ENCODE assay signal across 10 cellular contexts in genomic region chrX:91782825-91783224, GRCh38. TPM values are rescaled to one million over a fixed set of nuclear protein-coding genes. Genes with fewer than 3 reads are reported as not detected.
A peak's percentile ranks its signal among the peaks of the same experiment; 100 is the strongest.
DNase-seq lines count a peak whose midpoint lies in the region; FAIRE-seq and TF ChIP-seq lines count a peak whose summit lies in the region.
"Not testable (repeated sequence)": the region's sequence is repeated elsewhere in the genome, so short reads cannot be mapped to it uniquely, and the experiment has no call there.
"Had no signal": no experiment of that assay in that cellular context is flagged by ENCODE, and none has a peak within 500 bp of the region (broad histone marks: within the 10 kb centered on the region; RNA-seq: fewer than 3 reads in every experiment).

No MANE protein-coding gene starts in this region.

- not testable (repeated sequence) for H4K91ac ChIP-seq in H1 (replicated peaks; ENCODE audit: insufficient read length, low read length); neuronal stem cell (ENCODE audit: low read depth, low read length, poor library complexity)

- H4K5ac ChIP-seq in H1 (ENCODE audit: insufficient read length, low read depth, low read length), result not testable (repeated sequence)

- H3K4ac ChIP-seq in H1 (replicated peaks; ENCODE audit: insufficient read length, low read depth, low read length); neuronal stem cell (ENCODE audit: low read length): not testable (repeated sequence)

- peak overlapping the region; percentile 67 for H3K4me3 ChIP-seq in HUES48 (ENCODE audit: low read depth, low read length)
- H3K4me3 ChIP-seq in H1 (ENCODE audit: extremely low read depth in 1 of 4, insufficient read depth in 2 of 4, low read depth in 3 of 4, low read length in 4 of 4), result peak overlapping the region in 2 of 4 experiments; percentile 16 to 58; a peak in 2 of 8 replicates
- peak overlapping the region; percentile 32 for H3K4me3 ChIP-seq in iPS-15b (ENCODE audit: low read depth, low read length)
- peak overlapping the region; percentile 8 for H3K4me3 ChIP-seq in mesodermal cell (ENCODE audit: extremely low read depth, insufficient read depth, low read length, poor library complexity, severe bottlenecking)
- H3K4me3 ChIP-seq in neuronal stem cell (ENCODE audit: low read length in 2 of 2), result not testable (repeated sequence)

- not testable (repeated sequence) for H3K18ac ChIP-seq in H1 (ENCODE audit: extremely low read depth, low read length); neuronal stem cell (ENCODE audit: low read length)

- H3K23ac ChIP-seq in H1 (ENCODE audit: insufficient read length); neuronal stem cell (ENCODE audit: low read depth, low read length, poor library complexity): not testable (repeated sequence)

- WGBS in H1 (ENCODE audit: extremely low coverage in 1 of 2, insufficient coverage in 1 of 2, insufficient read length in 1 of 2, insufficient replicate concordance in 2 of 2, low coverage in 1 of 2, low lambda C conversion rate in 2 of 2, missing lambda C conversion rate in 1 of 2), 2 experiments, result 4% methylated on average over 4 of the region's 8 CpGs; no CpG with 5 or more reads in 1 of the 2 experiments
- no CpG with 5 or more reads among the region's 8 CpGs for WGBS in mesodermal cell (ENCODE audit: insufficient coverage in 2 of 2), 2 experiments
- WGBS in neuronal stem cell (ENCODE audit: extremely low coverage in 2 of 2, insufficient read length in 2 of 2, insufficient replicate concordance in 1 of 2), 2 donors, result no CpG with 5 or more reads among the region's 8 CpGs

- H2BK12ac ChIP-seq in H1 (ENCODE audit: low read depth, low read length); neuronal stem cell (ENCODE audit: low read length): not testable (repeated sequence)

- not testable (repeated sequence) for TF ChIP-seq CTCF in H1 (IDR thresholded peaks at IDR 0.05; ENCODE audit: control extremely low read depth in 1 of 3, insufficient read depth in 1 of 3, low read depth in 1 of 3, low read length in 3 of 3)

- H3K4me2 ChIP-seq in H1 (ENCODE audit: insufficient read depth in 1 of 2, low read depth in 2 of 2, low read length in 2 of 2), result peak overlapping the region; percentile 38 to 45; a peak in 3 of 4 replicates
- peak overlapping the region; percentile 37 for H3K4me2 ChIP-seq in neuronal stem cell (ENCODE audit: insufficient read depth, low read length, poor library complexity, severe bottlenecking)

- not testable (repeated sequence) for H3K79me2 ChIP-seq in H1 (ENCODE audit: control insufficient read depth in 1 of 2, insufficient read depth in 2 of 2, low read length in 2 of 2)

- H3K79me1 ChIP-seq in H1 (ENCODE audit: low read depth, low read length); neuronal stem cell (ENCODE audit: low read depth, low read length): not testable (repeated sequence)

- TF ChIP-seq RAD21 in H1 (IDR thresholded peaks at IDR 0.05 in 1 of 2, conservative IDR thresholded peaks at IDR 0.05 in 1 of 2; ENCODE audit: low read depth in 2 of 2, low read length in 2 of 2), result not testable (repeated sequence)

- peak; percentile 59 for DNase-seq in NCI-H69 (lab: John Stamatoyannopoulos, UW)
- not testable (repeated sequence) for DNase-seq in H1 (ENCODE audit: low read depth in 1 of 2, low spot score in 2 of 2); neuronal stem cell (ENCODE audit: low spot score)

- H3K27me3 ChIP-seq in HUES48 (ENCODE audit: control insufficient read depth, insufficient read depth, low read length), result peaks cover 45% of the 10 kb centered on the region
- H3K27me3 ChIP-seq in H1 (replicated peaks in 1 of 4; ENCODE audit: control insufficient read depth in 3 of 4, extremely low read depth in 1 of 4, insufficient read depth in 3 of 4, low read length in 3 of 4); neuronal stem cell (ENCODE audit: control insufficient read depth in 3 of 3, insufficient read depth in 3 of 3, low read depth in 1 of 3, low read length in 3 of 3): not testable (repeated sequence)
- peaks cover 37% of the 10 kb centered on the region for H3K27me3 ChIP-seq in iPS-15b (ENCODE audit: control insufficient read depth, insufficient read depth, low read length)

- not testable (repeated sequence) for TF ChIP-seq EP300 in H1 (IDR thresholded peaks at IDR 0.05; ENCODE audit: borderline replicate concordance in 1 of 2, low read depth in 2 of 2, low read length in 2 of 2)

- not testable (repeated sequence) for H3K36me3 ChIP-seq in HUES48 (ENCODE audit: control insufficient read depth, insufficient read depth, low read length); H1 (ENCODE audit: control insufficient read depth in 2 of 4, insufficient read depth in 4 of 4, low read length in 3 of 4); iPS-15b (ENCODE audit: control insufficient read depth, insufficient read depth, low read length); mesodermal cell (ENCODE audit: control insufficient read depth, insufficient read depth, low read length); neuronal stem cell (replicated peaks in 1 of 2; ENCODE audit: control insufficient read depth in 2 of 2, insufficient read depth in 2 of 2, low read length in 2 of 2)

- not testable (repeated sequence) for H2BK120ac ChIP-seq in H1 (replicated peaks; ENCODE audit: low read depth, low read length); neuronal stem cell (ENCODE audit: low read depth, low read length)

- not testable (repeated sequence) for FAIRE-seq in H1 (lab: Jason Lieb, UNC)

- H3K9ac ChIP-seq in HUES48 (ENCODE audit: low read depth, low read length); H1 (replicated peaks in 1 of 4; ENCODE audit: extremely low read depth in 1 of 4, low read depth in 3 of 4, low read length in 3 of 4); iPS-15b (ENCODE audit: low read depth, low read length); neuronal stem cell (ENCODE audit: low read depth, low read length, poor library complexity): not testable (repeated sequence)

- not testable (repeated sequence) for H3K14ac ChIP-seq in H1 (ENCODE audit: insufficient read length); neuronal stem cell (ENCODE audit: low read length)

- H2AK5ac ChIP-seq in H1 (ENCODE audit: low read depth, low read length); neuronal stem cell (ENCODE audit: low read depth, low read length): not testable (repeated sequence)

- H3K23me2 ChIP-seq in H1 (ENCODE audit: low read depth, low read length), result not testable (repeated sequence)

- H3K56ac ChIP-seq in H1 (replicated peaks; ENCODE audit: insufficient read length, low read depth, low read length), result not testable (repeated sequence)

- not testable (repeated sequence) for H2BK20ac ChIP-seq in H1 (ENCODE audit: low read length)

- H2AFZ ChIP-seq in H1 (ENCODE audit: low read length); neuronal stem cell (ENCODE audit: low read length): not testable (repeated sequence)

- not testable (repeated sequence) for H2BK5ac ChIP-seq in H1 (ENCODE audit: low read depth, low read length); neuronal stem cell (ENCODE audit: low read length)

- H3K4me1 ChIP-seq in HUES48 (ENCODE audit: control insufficient read depth, insufficient read depth, low read length); H1 (replicated peaks in 1 of 4; ENCODE audit: control insufficient read depth in 3 of 4, insufficient read depth in 4 of 4, low read length in 3 of 4); iPS-15b (ENCODE audit: control insufficient read depth, insufficient read depth, low read length); mesodermal cell (ENCODE audit: control insufficient read depth, insufficient read depth, low read length, poor library complexity, severe bottlenecking); neuronal stem cell (ENCODE audit: control insufficient read depth in 2 of 2, insufficient read depth in 1 of 2, low read depth in 1 of 2, low read length in 2 of 2): not testable (repeated sequence)

- POLR2A ChIA-PET in H1 (lab: Charles Lee; ENCODE audit: partially characterized antibody), result not testable (repeated sequence)

- H3K9me3 ChIP-seq in HUES48 (ENCODE audit: control insufficient read depth, insufficient read depth, low read length); H1 (ENCODE audit: insufficient read depth in 2 of 2, low read depth in 1 of 2, low read length in 1 of 2); iPS-15b (ENCODE audit: control insufficient read depth, insufficient read depth, low read length); mesodermal cell (ENCODE audit: control insufficient read depth, low read length); neuronal stem cell (replicated peaks in 1 of 2; ENCODE audit: control insufficient read depth in 2 of 2, insufficient read depth in 1 of 2, low read depth in 1 of 2, low read length in 2 of 2): not testable (repeated sequence)

- TF ChIP-seq POLR2A in H1 (IDR thresholded peaks at IDR 0.05; ENCODE audit: control extremely low read depth in 1 of 2, low read depth in 2 of 2, low read length in 2 of 2), result not testable (repeated sequence)

- H4K8ac ChIP-seq in H1 (ENCODE audit: extremely low read depth, insufficient read depth, low read length); neuronal stem cell (ENCODE audit: low read depth, low read length): not testable (repeated sequence)

- H4K20me1 ChIP-seq in H1 (replicated peaks in 1 of 2; ENCODE audit: control insufficient read depth in 1 of 2, insufficient read depth in 2 of 2, low read length in 2 of 2), result not testable (repeated sequence)

- not testable (repeated sequence) for H3K27ac ChIP-seq in HUES48 (ENCODE audit: low read depth, low read length); H1 (ENCODE audit: low read depth, low read length); mesodermal cell (ENCODE audit: low read depth, low read length, severe bottlenecking); neuronal stem cell (replicated peaks; ENCODE audit: low read length)

- CTCF ChIA-PET in H1 (lab: Charles Lee; ENCODE audit: partially characterized antibody), result not testable (repeated sequence)

- not testable (repeated sequence) for H2BK15ac ChIP-seq in H1 (ENCODE audit: low read length); neuronal stem cell (ENCODE audit: low read length)

RNA-seq across cellular contexts. Expression of gene PCDH11X, which starts 3.6 kb away (rescaled TPM):
- 7.4 and 7.9 TPM in 2 replicates for total RNA-seq in H1 (2021; fragmentation: NEBNext Ultra II Directional; extraction: Animal tissue kit (Norgen Biotek cat#: 25700))
- polyA plus RNA-seq in H1 (2011; rRNA removed), result 3.2 and 4.3 TPM in 2 replicates
- 4.0 TPM for polyA plus RNA-seq in H1 (2011; cell fraction: cytosol; rRNA removed)
- polyA plus RNA-seq in H1 (2011; cell fraction: nucleus; rRNA removed), result 6.9 TPM
- 4.3 to 6.7 TPM (median 6.1 TPM) in 4 replicates for polyA plus RNA-seq in H1 (2012, experiment 1 of 2)
- 0.25 TPM for polyA plus RNA-seq in H1 (2012, experiment 2 of 2)
- polyA plus RNA-seq in H1 (2013, experiment 1 of 2), result 8.3 TPM
- polyA plus RNA-seq in H1 (2013, experiment 2 of 2), result 7.3 TPM
- 56.2 and 82.3 TPM in 2 replicates for polyA minus RNA-seq in H1 (2011; rRNA and poly(A)+ RNA removed)
- 15.6 TPM for polyA minus RNA-seq in H1 (2011; cell fraction: cytosol; rRNA and poly(A)+ RNA removed)
- 108 TPM for polyA minus RNA-seq in H1 (2011; cell fraction: nucleus; rRNA and poly(A)+ RNA removed)
- 3.8 TPM for polyA plus RNA-seq in mesodermal cell (2013, experiment 1 of 2)
- 3.0 TPM for polyA plus RNA-seq in mesodermal cell (2013, experiment 2 of 2)
- 3.0 TPM for polyA plus RNA-seq in neuronal stem cell (2013, experiment 1 of 2)
- 2.8 TPM for polyA plus RNA-seq in neuronal stem cell (2013, experiment 2 of 2)
- total RNA-seq: CD4-positive, alpha-beta memory T cell; Daoy; GM12878; GM23248 had no signal
- polyA plus RNA-seq: CD4-positive, alpha-beta memory T cell; GM23248 had no signal
